In the genomic region with DNA sequence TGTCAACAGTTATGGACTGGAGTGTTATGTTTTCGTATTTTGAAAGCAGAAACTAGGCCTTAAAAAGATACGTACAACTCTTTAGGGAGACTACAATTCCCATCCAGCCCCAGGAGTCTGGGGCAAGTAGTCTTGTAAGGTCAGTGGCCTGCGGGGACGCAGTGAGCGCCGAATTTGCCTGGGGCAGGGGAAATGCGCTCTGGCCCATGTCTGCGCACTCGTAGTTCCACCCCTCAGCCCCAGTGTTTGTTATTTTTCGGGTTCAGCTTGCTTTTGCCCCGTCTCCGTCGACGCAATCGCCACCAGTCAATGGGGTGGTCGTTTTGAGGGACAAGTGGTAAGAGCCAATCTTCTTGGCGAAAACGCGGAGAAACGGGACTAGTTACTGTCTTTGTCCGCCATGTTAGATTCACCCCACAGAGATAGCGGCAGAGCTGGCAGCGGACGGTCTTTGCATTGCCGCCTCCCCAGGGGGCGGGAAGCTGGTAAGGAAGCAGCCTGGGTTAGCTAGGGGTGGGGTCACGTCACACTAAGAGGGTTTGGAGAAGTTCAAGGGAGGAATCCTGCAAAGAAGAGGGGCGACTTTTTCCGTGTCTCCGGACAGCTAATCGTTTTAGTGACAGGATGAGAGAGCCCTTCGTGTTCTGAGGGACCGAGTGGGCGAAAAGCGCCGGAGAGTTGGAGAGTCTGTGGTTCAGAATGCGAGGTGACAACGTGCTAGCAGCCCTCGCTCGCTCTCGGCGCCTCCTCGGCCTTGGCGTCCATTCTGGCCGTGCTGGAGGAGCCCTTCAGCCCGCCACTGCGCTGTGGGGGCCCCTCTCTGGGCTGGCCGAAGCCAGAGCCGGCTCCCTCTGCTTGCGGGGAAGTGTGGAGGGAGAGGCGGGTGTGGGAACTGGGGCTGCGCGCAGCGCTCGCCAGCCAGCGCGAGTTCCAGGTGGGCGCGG, we compare ENCODE assay signal across 8 cellular contexts. TPM values are rescaled to one million over a fixed set of nuclear protein-coding genes. Genes with fewer than 3 reads are reported as not detected.
DNase-seq lines count a peak whose midpoint lies in the region; ATAC-seq, FAIRE-seq and TF ChIP-seq lines count a peak whose summit lies in the region.

No MANE protein-coding gene starts in this region.

- BruUV-seq in Calu3 (replicated peaks; lab: Mats Ljungman, UMichigan): TSS peak; percentile 92

- no peaks in the 10 kb centered on the region for H3K9me3 ChIP-seq in mucosa of descending colon

- FAIRE-seq in bronchial epithelial cell (lab: Jason Lieb, UNC): no peak

- TF ChIP-seq CTCF in Calu3 (IDR thresholded peaks at IDR 0.05; ENCODE audit: unreplicated experiment): no peak
- no peak for TF ChIP-seq CTCF in bronchial epithelial cell (IDR thresholded peaks at IDR 0.05; ENCODE audit: insufficient read depth, low read length, severe bottlenecking)
- no peak for TF ChIP-seq CTCF in mucosa of descending colon (IDR thresholded peaks at IDR 0.05)

- CTCF ChIA-PET in Calu3 (lab: Charles Lee): no interaction called here
- CTCF ChIA-PET in HEK293T (lab: Yijun Ruan, JAX): no interaction called here

- H3K27ac Mint-ChIP-seq in Calu3 (ENCODE audit: unreplicated experiment): peak overlapping the region; percentile 99

- H3K27me3 ChIP-seq in bronchial epithelial cell (ENCODE audit: control insufficient read depth, insufficient read depth, low read length): no peaks in the 10 kb centered on the region

- intact Hi-C loops in Calu3 (cut with micrococcal nuclease; ENCODE audit: unreplicated experiment): no loop called here
- intact Hi-C loops in mucosa of descending colon (cut with DNase I, micrococcal nuclease): no loop called here

- H3K4me3 Mint-ChIP-seq in Calu3 (ENCODE audit: low read depth, unreplicated experiment): peak overlapping the region; percentile 97

- DNase-seq in Calu3: no peak
- peak; percentile 9 for DNase-seq in NCI-H460 (ENCODE audit: extremely low read depth, low read depth)
- no peak for DNase-seq in bronchial epithelial cell (ENCODE audit: low read depth)
- peak in 2 of 3 donors; percentile 43 to 56 for DNase-seq in mucosa of descending colon
- DNase-seq in HEK293T (ENCODE audit: extremely low spot score): no peak
- no peak for DNase-seq in pons (ENCODE audit: low spot score)

- peaks cover 59% of the 10 kb centered on the region for H3K4me1 Mint-ChIP-seq in Calu3 (ENCODE audit: low read depth, unreplicated experiment)

- H3K36me3 Mint-ChIP-seq in Calu3 (ENCODE audit: insufficient read depth, unreplicated experiment): peaks cover 78% of the 10 kb centered on the region

- H3K9me3 Mint-ChIP-seq in Calu3 (ENCODE audit: low read depth, unreplicated experiment): no peaks in the 10 kb centered on the region

- peaks cover 3% of the 10 kb centered on the region for H3K36me3 ChIP-seq in bronchial epithelial cell (ENCODE audit: control insufficient read depth, insufficient read depth, low read length)
- H3K36me3 ChIP-seq in mucosa of descending colon (ENCODE audit: low read depth): peaks cover 5% of the 10 kb centered on the region

- no peaks in the 10 kb centered on the region for H3K27me3 Mint-ChIP-seq in Calu3 (ENCODE audit: unreplicated experiment)

- ATAC-seq in mucosa of descending colon: peak; percentile 1
- ATAC-seq in HG03280 (IDR thresholded peaks at IDR 0.05; ENCODE audit: unreplicated experiment): no peak
- ATAC-seq in GM21381 (IDR thresholded peaks at IDR 0.05; ENCODE audit: unreplicated experiment): no peak

- H3K4me1 ChIP-seq in mucosa of descending colon (ENCODE audit: low read depth): peaks cover 15% of the 10 kb centered on the region

- H3K4me3 ChIP-seq in bronchial epithelial cell (ENCODE audit: low read depth, low read length) (peak overlapping the region; percentile 79), mucosa of descending colon (peak overlapping the region; percentile 24)

- POLR2A ChIA-PET in HEK293T (lab: Yijun Ruan, JAX): interaction anchor here (0.9 to 2.4 kb wide), 4 partner anchors 15 to 128 kb away, joined by 5 to 16 read pairs (median 8); a partner anchor contains a TSS

TF ChIP-seq in HEK293T, 16 proteins besides CTCF, POLR2A, EP300 and RAD21:
- TF ChIP-seq BHLHE40 (IDR thresholded peaks at IDR 0.05; ENCODE audit: borderline replicate concordance): no peak
- no peak for TF ChIP-seq ARNT (IDR thresholded peaks at IDR 0.05)
- no peak for TF ChIP-seq LEF1 (IDR thresholded peaks at IDR 0.05; ENCODE audit: borderline replicate concordance)
- no peak for TF ChIP-seq L3MBTL2 (conservative IDR thresholded peaks at IDR 0.05)
- TF ChIP-seq NFRKB (IDR thresholded peaks at IDR 0.05): no peak
TF ChIP-seq in HEK293T: peak in this region for 0.

RNA-seq across cellular contexts. Expression of a gene that starts 1.1 kb away (rescaled TPM):
- total RNA-seq in Calu3 (2022) (62.7 and 67.1 TPM in 2 replicates), bronchial epithelial cell (3.4 and 4.1 TPM in 2 replicates), mucosa of descending colon (10 to 100 TPM in 2 of 3 donors, 1 to 10 TPM in 1; 8.8 to 17.4 (median 10.3) TPM)
- total RNA-seq in NCI-H460 (2014; rRNA removed; shearing (Covaris generic)): 37.6 and 42.2 TPM in 2 replicates
- 43.1 and 57.6 TPM in 2 replicates for polyA plus RNA-seq in NCI-H460 (2014; cell fraction: nucleus; rRNA removed)

RNA-seq across cellular contexts. Expression of a gene that starts 44.8 kb away (rescaled TPM):
- total RNA-seq in Calu3 (2022): 89.0 and 101 TPM in 2 replicates
- total RNA-seq in NCI-H460 (2014; rRNA removed; shearing (Covaris generic)): 66.9 and 78.6 TPM in 2 replicates
- 25.0 and 32.4 TPM in 2 replicates for polyA plus RNA-seq in NCI-H460 (2014; cell fraction: nucleus; rRNA removed)
- total RNA-seq in bronchial epithelial cell: 51.9 and 74.5 TPM in 2 replicates
- 100 to 1,000 TPM; 116 to 164 (median 119) TPM for total RNA-seq in mucosa of descending colon

Comparison
In these comparisons a context has a peak if more than half of its experiments do, and no peak if none do; other contexts are left out.
1. DNase-seq: peak in NCI-H460 (single experiment) and mucosa of descending colon (2 of 3); none in Calu3 (single experiment), bronchial epithelial cell (single experiment), HEK293T (single experiment) and pons (single experiment).